Comparison of ENCODE assay signal across 15 cellular contexts in the genomic region with DNA sequence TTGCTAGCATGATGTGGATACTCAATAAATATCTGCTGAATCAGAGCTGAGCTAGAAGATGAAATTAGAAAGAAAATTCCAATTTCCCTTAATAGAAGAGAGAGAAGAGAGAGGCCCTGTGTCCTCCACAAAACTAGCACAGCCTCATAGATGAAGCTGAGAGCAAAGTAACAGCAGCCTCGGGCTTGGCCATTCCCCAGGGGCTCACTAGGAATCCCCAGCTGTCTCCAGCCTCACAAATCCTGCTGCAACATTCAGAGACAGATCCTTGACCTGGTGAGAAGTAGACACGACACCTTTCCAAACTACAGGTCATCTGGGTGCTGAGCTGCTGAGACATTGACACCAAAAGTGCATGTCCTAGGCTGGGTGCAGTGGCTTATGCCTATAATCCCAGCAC. TPM values are rescaled to one million over a fixed set of nuclear protein-coding genes. Genes with fewer than 3 reads are reported as not detected.
A peak's percentile ranks its signal among the peaks of the same experiment; 100 is the strongest.
DNase-seq lines count a peak whose midpoint lies in the region.
"Had no signal": no experiment of that assay in that cellular context is flagged by ENCODE, and none has a peak within 500 bp of the region (broad histone marks: within the 10 kb centered on the region; RNA-seq: fewer than 3 reads in every experiment).

No MANE protein-coding gene starts in this region.

- DNase-seq in NCI-H82 (lab: John Stamatoyannopoulos, UW): peak; percentile 7
- DNase-seq in NCI-H82 treated with DMSO at 0.1 percent for 48 hours (lab: John Stamatoyannopoulos, UW; ENCODE audit: unreplicated experiment): no peak
- peak; percentile 50 for DNase-seq in myocyte (ENCODE audit: low read depth)
- no peak for DNase-seq in CD1c-positive myeloid dendritic cell (ENCODE audit: extremely low spot score)
- DNase-seq in NAMALWA (ENCODE audit: low spot score): no peak
- DNase-seq: 8988T; ACHN; BE2C; C1 segment of cervical spinal cord; Caco-2; Calu3; CD4-positive, alpha-beta T cell; CD8-positive, alpha-beta T cell; DMS79 treated with DMSO at 0.1 percent for 48 hours; GF-D8 had no signal

RNA-seq across cellular contexts. Expression of a gene that starts 26.1 kb away (rescaled TPM):
- 0.56 and 0.99 TPM in 2 replicates for total RNA-seq in myocyte
- 0.09 TPM for polyA plus RNA-seq in myocyte (2012)
- total RNA-seq: Calu3; CD4-positive, alpha-beta T cell; CD8-positive, alpha-beta T cell had no signal

RNA-seq across cellular contexts. Expression of a gene that starts 31.4 kb away (rescaled TPM):
- 15.4 and 16.3 TPM in 2 replicates for total RNA-seq in myocyte
- 11.9 TPM for polyA plus RNA-seq in myocyte (2012)

Comparison
In these comparisons a context has a peak if more than half of its experiments do, and no peak if none do; other contexts are left out.
1. DNase-seq: peak in NCI-H82 (single experiment) and myocyte (single experiment); none in NCI-H82 treated with DMSO at 0.1 percent for 48 hours (single experiment), CD1c-positive myeloid dendritic cell (single experiment) and NAMALWA (single experiment).